20 cellular contexts compared by ENCODE assay signal in genomic region chr14:68541128-68541896, GRCh38.
DNase-seq lines count a peak whose midpoint lies in the region; ATAC-seq, FAIRE-seq and TF ChIP-seq lines count a peak whose summit lies in the region.
"Had no signal": no experiment of that assay in that cellular context is flagged by ENCODE, and none has a peak within 500 bp of the region (broad histone marks: within the 10 kb centered on the region; RNA-seq: fewer than 3 reads in every experiment).

No MANE protein-coding gene starts in this region.

- no peak for TF ChIP-seq CTCF in RWPE2 (IDR thresholded peaks at IDR 0.05; ENCODE audit: poor library complexity, severe bottlenecking)
- no peak for TF ChIP-seq CTCF in esophagus muscularis mucosa (IDR thresholded peaks at IDR 0.05)
- TF ChIP-seq CTCF in neural crest cell (conservative IDR thresholded peaks at IDR 0.05): no peak
- TF ChIP-seq CTCF in type B pancreatic cell (conservative IDR thresholded peaks at IDR 0.05): no peak

- peaks cover 29% of the 10 kb centered on the region for H3K4me1 ChIP-seq in RWPE2 (ENCODE audit: insufficient read depth, poor library complexity, severe bottlenecking)
- peaks cover 21 to 70% (median 52%) of the 10 kb centered on the region in 4 donors for H3K4me1 ChIP-seq in esophagus muscularis mucosa

- H3K27me3 Mint-ChIP-seq in neural crest cell (ENCODE audit: low read depth): no peaks in the 10 kb centered on the region
- no peaks in the 10 kb centered on the region for H3K27me3 Mint-ChIP-seq in type B pancreatic cell
- H3K27me3 Mint-ChIP-seq: activated naive CD8-positive, alpha-beta T cell treated with anti-CD3 and anti-CD28 coated beads, Interleukin-2, amount 50 U/mL, for 24 hours had no signal

- H3K4me3 ChIP-seq in RWPE2 (ENCODE audit: severe bottlenecking) (no peak overlapping the region), esophagus muscularis mucosa (no peak overlapping the region)
- H3K4me3 ChIP-seq: body of pancreas had no signal

- H3K36me3 Mint-ChIP-seq in neural crest cell (ENCODE audit: low read depth) (peaks cover 2% of the 10 kb centered on the region), type B pancreatic cell (peaks cover 13% of the 10 kb centered on the region)
- H3K36me3 Mint-ChIP-seq: CD8-positive, alpha-beta T cell; natural killer cell had no signal

- WGBS in esophagus muscularis mucosa: 76% methylated on average over 4 of the region's 4 CpGs

- intact Hi-C loops in esophagus muscularis mucosa (cut with DNase I): loop anchor here (10.0 kb wide), 1 partner anchor 147 kb away; no protein-coding TSS in a partner anchor

- H3K27me3 ChIP-seq in RWPE2 (ENCODE audit: insufficient read depth, poor library complexity, severe bottlenecking): no peaks in the 10 kb centered on the region
- H3K27me3 ChIP-seq in esophagus muscularis mucosa: no peaks in the 10 kb centered on the region
- H3K27me3 ChIP-seq: body of pancreas had no signal

- H3K4me1 Mint-ChIP-seq in neural crest cell: peaks cover 81% of the 10 kb centered on the region
- peaks cover 69% of the 10 kb centered on the region for H3K4me1 Mint-ChIP-seq in type B pancreatic cell (ENCODE audit: unreplicated experiment)
- H3K4me1 Mint-ChIP-seq: natural killer cell had no signal

- H3K9me3 Mint-ChIP-seq in neural crest cell (peaks cover 3% of the 10 kb centered on the region), type B pancreatic cell (peaks cover 8% of the 10 kb centered on the region)
- H3K9me3 Mint-ChIP-seq: activated naive CD8-positive, alpha-beta T cell treated with anti-CD3 and anti-CD28 coated beads, Interleukin-2, amount 50 U/mL, for 24 hours; CD8-positive, alpha-beta T cell; natural killer cell had no signal

- FAIRE-seq in GM19239 (lab: Jason Lieb, UNC): no peak

- H3K27ac ChIP-seq in RWPE2 (ENCODE audit: poor library complexity, severe bottlenecking) (peak overlapping the region; percentile 100), esophagus muscularis mucosa (replicated peaks in 1 of 4) (peak overlapping the region; percentile 3 to 53 (median 43))
- H3K27ac ChIP-seq: body of pancreas had no signal

- H3K9me3 ChIP-seq in RWPE2 (ENCODE audit: severe bottlenecking) (no peaks in the 10 kb centered on the region), esophagus muscularis mucosa (no peaks in the 10 kb centered on the region)
- H3K9me3 ChIP-seq: body of pancreas had no signal

- DNase-seq in RWPE2 (ENCODE audit: low spot score) (no peak), esophagus muscularis mucosa (ENCODE audit: extremely low spot score) (peak; percentile 70), neural crest cell (ENCODE audit: low read depth, low spot score) (no peak), type B pancreatic cell (ENCODE audit: extremely low spot score, unreplicated experiment) (no peak), GM19239 (ENCODE audit: insufficient read length, low spot score) (no peak), NCI-H2081 treated with DMSO at 0.1 percent for 48 hours (lab: John Stamatoyannopoulos, UW) (no peak)
- DNase-seq: activated CD4-positive, alpha-beta T cell treated with anti-CD3 and anti-CD28 coated beads, Interleukin-2, amount 50 U/mL, for 48 hours; activated effector memory CD4-positive, alpha-beta T cell treated with anti-CD3 and anti-CD28 coated beads, Interleukin-2, amount 50 U/mL, for 16 hours; activated naive CD8-positive, alpha-beta T cell treated with anti-CD3 and anti-CD28 coated beads, Interleukin-2, amount 50 U/mL, for 24 hours; activated T-cell treated with anti-CD3 and anti-CD28 coated beads for 4 hours; body of pancreas; CD8-positive, alpha-beta T cell; Kasumi-1; mesendoderm; natural killer cell; NCI-H1048; NCI-H2081; NCI-H524; posterior cingulate gyrus had no signal

- no peak overlapping the region for H3K27ac Mint-ChIP-seq in neural crest cell (ENCODE audit: unreplicated experiment)
- peak overlapping the region; percentile 46 for H3K27ac Mint-ChIP-seq in type B pancreatic cell
- H3K27ac Mint-ChIP-seq: activated naive CD8-positive, alpha-beta T cell treated with anti-CD3 and anti-CD28 coated beads, Interleukin-2, amount 50 U/mL, for 24 hours; CD8-positive, alpha-beta T cell; natural killer cell had no signal

- H3K4me3 Mint-ChIP-seq in neural crest cell (peak overlapping the region; percentile 10), type B pancreatic cell (no peak overlapping the region)
- H3K4me3 Mint-ChIP-seq: activated naive CD8-positive, alpha-beta T cell treated with anti-CD3 and anti-CD28 coated beads, Interleukin-2, amount 50 U/mL, for 24 hours; CD8-positive, alpha-beta T cell; natural killer cell had no signal

- TF ChIP-seq POLR2A in esophagus muscularis mucosa (IDR thresholded peaks at IDR 0.05; ENCODE audit: low read depth): no peak

- H3K36me3 ChIP-seq in RWPE2 (ENCODE audit: low read depth): no peaks in the 10 kb centered on the region
- H3K36me3 ChIP-seq in esophagus muscularis mucosa: no peaks in the 10 kb centered on the region

- no peak for TF ChIP-seq EP300 in esophagus muscularis mucosa (IDR thresholded peaks at IDR 0.05)

- no peak for ATAC-seq in RWPE2 (ENCODE audit: low read depth)
- ATAC-seq in HG03025 (IDR thresholded peaks at IDR 0.05; ENCODE audit: low FRiP score, unreplicated experiment): no peak
- ATAC-seq: activated naive CD8-positive, alpha-beta T cell treated with anti-CD3 and anti-CD28 coated beads, Interleukin-2, amount 50 U/mL, for 24 hours; body of pancreas; CD8-positive, alpha-beta T cell; natural killer cell had no signal
